ENCODE assay signal across 19 cellular contexts in genomic region chr7:156327474-156327873, GRCh38.
DNase-seq lines count a peak whose midpoint lies in the region; ATAC-seq, FAIRE-seq and TF ChIP-seq lines count a peak whose summit lies in the region.
"Had no signal": no experiment of that assay in that cellular context is flagged by ENCODE, and none has a peak within 500 bp of the region (broad histone marks: within the 10 kb centered on the region; RNA-seq: fewer than 3 reads in every experiment).

No MANE protein-coding gene starts in this region.

- H3K27ac ChIP-seq in K562 (ENCODE audit: extremely low read depth, low read depth, low read length) (no peak overlapping the region), lower lobe of right lung (no peak overlapping the region), upper lobe of right lung (no peak overlapping the region)
- no peak overlapping the region for H3K27ac ChIP-seq in CD8-positive, alpha-beta memory T cell (ENCODE audit: low read depth, low read length)
- H3K27ac ChIP-seq: A549, C4-2B had no signal

- ATAC-seq in K562 (no peak), lower lobe of right lung (peak; percentile 45 to 49), upper lobe of right lung (peak; percentile 59), HG02588 (IDR thresholded peaks at IDR 0.05; ENCODE audit: unreplicated experiment) (no peak)
- ATAC-seq: A549, HCT116 had no signal

- no peak overlapping the region for H3K4me3 Mint-ChIP-seq in CD8-positive, alpha-beta memory T cell
- H3K4me3 Mint-ChIP-seq: CD4-positive, alpha-beta memory T cell; IgD-negative memory B cell had no signal

- no peak for FAIRE-seq in K562 (lab: Jason Lieb, UNC)
- FAIRE-seq: A549, GM12892, GM19239 had no signal

- H3K4me1 Mint-ChIP-seq in CD8-positive, alpha-beta memory T cell = no peaks in the 10 kb centered on the region
- H3K4me1 Mint-ChIP-seq: CD4-positive, alpha-beta memory T cell; IgD-negative memory B cell had no signal

- TF ChIP-seq RAD21 in K562 (CRISPR knock-in tag; conservative IDR thresholded peaks at IDR 0.05 in 1 of 2, IDR thresholded peaks at IDR 0.05 in 1 of 2) = no peak

- in situ Hi-C loops in K562 (cut with MboI) = no loop called here

- intact Hi-C loops in K562 (cut with micrococcal nuclease) = no loop called here
- intact Hi-C loops in lower lobe of right lung (cut with DNase I) = no loop called here
- intact Hi-C loops in upper lobe of right lung (cut with DNase I) = no loop called here

- no peaks in the 10 kb centered on the region for H3K27me3 ChIP-seq in K562 (ENCODE audit: control insufficient read depth in 2 of 2, insufficient read depth in 2 of 2, low read length in 2 of 2)
- no peaks in the 10 kb centered on the region for H3K27me3 ChIP-seq in lower lobe of right lung (ENCODE audit: low read depth)
- H3K27me3 ChIP-seq in upper lobe of right lung = no peaks in the 10 kb centered on the region
- H3K27me3 ChIP-seq in H7 (ENCODE audit: control insufficient read depth, insufficient read depth, low read length) = no peaks in the 10 kb centered on the region
- no peaks in the 10 kb centered on the region for H3K27me3 ChIP-seq in CD8-positive, alpha-beta memory T cell (ENCODE audit: insufficient read depth, low read length, poor library complexity, severe bottlenecking)
- H3K27me3 ChIP-seq: BE2C had no signal

- POLR2A ChIA-PET in K562 (lab: Yijun Ruan, JAX) = interaction anchor here (1.1 kb wide), 1 partner anchor 8 kb away, joined by 3 read pairs; no protein-coding TSS in a partner anchor
- POLR2A ChIA-PET in CD8-positive, alpha-beta memory T cell (lab: Charles Lee) = no interaction called here

- CTCF ChIA-PET in K562 (lab: Yijun Ruan, JAX; ENCODE audit: low intra/inter-chr PET ratio) = no interaction called here
- CTCF ChIA-PET in CD8-positive, alpha-beta memory T cell (lab: Charles Lee) = no interaction called here

- H3K9ac ChIP-seq in K562 (ENCODE audit: insufficient read depth in 1 of 2, low read depth in 2 of 2, low read length in 2 of 2) = no peak overlapping the region

- no peak overlapping the region for H2AFZ ChIP-seq in K562 (ENCODE audit: low read depth, low read length)

- TF ChIP-seq POLR2A in K562 (conservative IDR thresholded peaks at IDR 0.05) = no peak

- peaks cover 1 to 3% of the 10 kb centered on the region in 2 donors for H3K27me3 Mint-ChIP-seq in CD8-positive, alpha-beta memory T cell

- no peak overlapping the region for H3K4me3 ChIP-seq in K562
- no peak overlapping the region for H3K4me3 ChIP-seq in epithelial cell of esophagus (ENCODE audit: low read length)
- no peak overlapping the region for H3K4me3 ChIP-seq in lower lobe of right lung
- no peak overlapping the region for H3K4me3 ChIP-seq in upper lobe of right lung
- no peak overlapping the region for H3K4me3 ChIP-seq in H7 (ENCODE audit: insufficient read depth, low read depth, low read length)
- no peak overlapping the region for H3K4me3 ChIP-seq in CD8-positive, alpha-beta memory T cell (ENCODE audit: low read length)
- H3K4me3 ChIP-seq: A549 had no signal

- H3K4me1 ChIP-seq in K562 (replicated peaks in 1 of 2; ENCODE audit: control insufficient read depth in 2 of 2, insufficient read depth in 2 of 2, low read length in 2 of 2) = no peaks in the 10 kb centered on the region
- H3K4me1 ChIP-seq in lower lobe of right lung = no peaks in the 10 kb centered on the region
- H3K4me1 ChIP-seq in upper lobe of right lung = no peaks in the 10 kb centered on the region
- H3K4me1 ChIP-seq in CD8-positive, alpha-beta memory T cell (ENCODE audit: insufficient read depth, low read length) = no peaks in the 10 kb centered on the region
- H3K4me1 ChIP-seq: A549, BE2C, Caco-2 had no signal

- TF ChIP-seq CTCF in K562 (IDR thresholded peaks at IDR 0.05 in 2 of 3, conservative IDR thresholded peaks at IDR 0.05 in 1 of 3; ENCODE audit: insufficient read depth in 2 of 3, low read depth in 1 of 3, low read length in 3 of 3) (no peak), epithelial cell of esophagus (IDR thresholded peaks at IDR 0.05; ENCODE audit: insufficient read depth, low read depth, low read length, missing control alignments) (no peak), lower lobe of right lung (IDR thresholded peaks at IDR 0.05) (no peak), upper lobe of right lung (IDR thresholded peaks at IDR 0.05) (no peak)

- H3K36me3 Mint-ChIP-seq in CD8-positive, alpha-beta memory T cell = no peaks in the 10 kb centered on the region
- H3K36me3 Mint-ChIP-seq: CD4-positive, alpha-beta memory T cell; IgD-negative memory B cell had no signal

- no peaks in the 10 kb centered on the region for H4K20me1 ChIP-seq in K562 (replicated peaks; ENCODE audit: control insufficient read depth, insufficient read depth, low read length)

- H3K9me1 ChIP-seq in K562 (ENCODE audit: control insufficient read depth, insufficient read depth, low read length) = no peaks in the 10 kb centered on the region

- H3K4me2 ChIP-seq in K562 (ENCODE audit: insufficient read depth, low read length) = no peak overlapping the region
- H3K4me2 ChIP-seq: A549 had no signal

- no TSS peak for BruUV-seq in K562 (replicated peaks; lab: Mats Ljungman, UMichigan)

- H3K79me2 ChIP-seq in K562 (ENCODE audit: control insufficient read depth, insufficient read depth, low read length) = no peaks in the 10 kb centered on the region

- peaks cover 0 to 6% (median 2%) of the 10 kb centered on the region in 5 donors for H3K9me3 Mint-ChIP-seq in CD8-positive, alpha-beta memory T cell

- no peak for TF ChIP-seq EP300 in K562 (IDR thresholded peaks at IDR 0.05; ENCODE audit: low read length)

- DNase-seq in K562 (ENCODE audit: extremely low read depth in 1 of 4, low spot score in 3 of 4) (no peak), epithelial cell of esophagus (ENCODE audit: low read depth) (peak; percentile 56), lower lobe of right lung (no peak), upper lobe of right lung (no peak), H7 (no peak)
- DNase-seq in CD8-positive, alpha-beta memory T cell = no peak
- DNase-seq: BE2C; CD4-positive, alpha-beta memory T cell; DND-41; GDM1; GOT3 had no signal

- no peaks in the 10 kb centered on the region for H3K36me3 ChIP-seq in K562 (ENCODE audit: control insufficient read depth, insufficient read depth, low read length)
- H3K36me3 ChIP-seq in lower lobe of right lung = no peaks in the 10 kb centered on the region
- H3K36me3 ChIP-seq in upper lobe of right lung = no peaks in the 10 kb centered on the region
- no peaks in the 10 kb centered on the region for H3K36me3 ChIP-seq in H7 (replicated peaks; ENCODE audit: control insufficient read depth, insufficient read depth, low read length)
- no peaks in the 10 kb centered on the region for H3K36me3 ChIP-seq in CD8-positive, alpha-beta memory T cell (ENCODE audit: insufficient read depth, low read length)
- H3K36me3 ChIP-seq: BE2C had no signal

- WGBS in K562 (ENCODE audit: insufficient coverage, low coverage, missing lambda C conversion rate) = 4% methylated on average over 2 of the region's 2 CpGs

- H3K9me3 ChIP-seq in K562 (replicated peaks; ENCODE audit: control insufficient read depth, insufficient read depth, low read depth, low read length) (no peaks in the 10 kb centered on the region; the same call in 1 of the 2 replicates), lower lobe of right lung (no peaks in the 10 kb centered on the region), upper lobe of right lung (no peaks in the 10 kb centered on the region)
- H3K9me3 ChIP-seq in CD8-positive, alpha-beta memory T cell (ENCODE audit: low read length) = no peaks in the 10 kb centered on the region
- H3K9me3 ChIP-seq: A549, BE2C, Caco-2 had no signal

- no peak overlapping the region for H3K27ac Mint-ChIP-seq in CD8-positive, alpha-beta memory T cell
- H3K27ac Mint-ChIP-seq: CD4-positive, alpha-beta memory T cell; IgD-negative memory B cell had no signal

TF ChIP-seq in K562, 482 proteins besides CTCF, POLR2A, EP300 and RAD21:
- TF ChIP-seq MED1 (CRISPR knock-in tag; IDR thresholded peaks at IDR 0.05; ENCODE audit: borderline replicate concordance) (no peak), MBD2 (IDR thresholded peaks at IDR 0.05; ENCODE audit: borderline replicate concordance, low read depth) (no peak), ZBTB17 (CRISPR knock-in tag; IDR thresholded peaks at IDR 0.05) (no peak), NEUROD1 (IDR thresholded peaks at IDR 0.05; ENCODE audit: borderline replicate concordance, low read depth, low read length, partially characterized antibody) (no peak), ATF7 (IDR thresholded peaks at IDR 0.05) (no peak), TEAD2 (tag; IDR thresholded peaks at IDR 0.05) (no peak), GTF2A2 (tag; IDR thresholded peaks at IDR 0.05) (no peak), CEBPG (CRISPR knock-in tag; IDR thresholded peaks at IDR 0.05) (no peak), CEBPG (tag; conservative IDR thresholded peaks at IDR 0.05 in 1 of 2, IDR thresholded peaks at IDR 0.05 in 1 of 2) (peak in 1 of 2 experiments; percentile 55; a peak in 1 of 4 replicates), GATAD2B (IDR thresholded peaks at IDR 0.05; ENCODE audit: borderline replicate concordance) (no peak), SRSF1 (IDR thresholded peaks at IDR 0.05; ENCODE audit: low read depth, low read length) (no peak), CEBPB (tag; IDR thresholded peaks at IDR 0.05) (peak; percentile 59; the same call in 1 of the 2 replicates), TAF9B (IDR thresholded peaks at IDR 0.05; ENCODE audit: partially characterized antibody) (no peak)
- TF ChIP-seq, protein P1, sequence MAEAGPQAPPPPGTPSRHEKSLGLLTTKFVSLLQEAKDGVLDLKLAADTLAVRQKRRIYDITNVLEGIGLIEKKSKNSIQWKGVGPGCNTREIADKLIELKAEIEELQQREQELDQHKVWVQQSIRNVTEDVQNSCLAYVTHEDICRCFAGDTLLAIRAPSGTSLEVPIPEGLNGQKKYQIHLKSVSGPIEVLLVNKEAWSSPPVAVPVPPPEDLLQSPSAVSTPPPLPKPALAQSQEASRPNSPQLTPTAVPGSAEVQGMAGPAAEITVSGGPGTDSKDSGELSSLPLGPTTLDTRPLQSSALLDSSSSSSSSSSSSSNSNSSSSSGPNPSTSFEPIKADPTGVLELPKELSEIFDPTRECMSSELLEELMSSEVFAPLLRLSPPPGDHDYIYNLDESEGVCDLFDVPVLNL (CRISPR knock-in tag; IDR thresholded peaks at IDR 0.05; ENCODE audit: low read depth) = no peak
TF ChIP-seq in K562: peak in this region for 2.

Comparison
In these comparisons a context has a peak if more than half of its experiments do, and no peak if none do; other contexts are left out.
1. ATAC-seq: peak in lower lobe of right lung (2 of 2) and upper lobe of right lung (single experiment); none in K562 (single experiment) and HG02588 (single experiment).